In genomic region chr17:7314719-7315569, GRCh38 we compare ENCODE assay signal across 1 cellular context.
TF ChIP-seq lines count a peak whose summit lies in the region.

TSS of gene GPS2 (minus strand) at chr17:7315360. CDS start at chr17:7315052, 308 bp downstream.

TF ChIP-seq in K562, 482 proteins besides CTCF, POLR2A, EP300 and RAD21 (continued from another document and continues in another):
- TF ChIP-seq, protein P1, sequence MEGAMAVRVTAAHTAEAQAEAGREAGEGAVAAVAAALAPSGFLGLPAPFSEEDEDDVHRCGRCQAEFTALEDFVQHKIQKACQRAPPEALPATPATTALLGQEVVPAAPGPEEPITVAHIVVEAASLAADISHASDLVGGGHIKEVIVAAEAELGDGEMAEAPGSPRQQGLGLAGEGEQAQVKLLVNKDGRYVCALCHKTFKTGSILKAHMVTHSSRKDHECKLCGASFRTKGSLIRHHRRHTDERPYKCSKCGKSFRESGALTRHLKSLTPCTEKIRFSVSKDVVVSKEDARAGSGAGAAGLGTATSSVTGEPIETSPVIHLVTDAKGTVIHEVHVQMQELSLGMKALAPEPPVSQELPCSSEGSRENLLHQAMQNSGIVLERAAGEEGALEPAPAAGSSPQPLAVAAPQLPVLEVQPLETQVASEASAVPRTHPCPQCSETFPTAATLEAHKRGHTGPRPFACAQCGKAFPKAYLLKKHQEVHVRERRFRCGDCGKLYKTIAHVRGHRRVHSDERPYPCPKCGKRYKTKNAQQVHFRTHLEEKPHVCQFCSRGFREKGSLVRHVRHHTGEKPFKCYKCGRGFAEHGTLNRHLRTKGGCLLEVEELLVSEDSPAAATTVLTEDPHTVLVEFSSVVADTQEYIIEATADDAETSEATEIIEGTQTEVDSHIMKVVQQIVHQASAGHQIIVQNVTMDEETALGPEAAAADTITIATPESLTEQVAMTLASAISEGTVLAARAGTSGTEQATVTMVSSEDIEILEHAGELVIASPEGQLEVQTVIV (CRISPR knock-in tag; IDR thresholded peaks at IDR 0.05; ENCODE audit: borderline replicate concordance), result no peak
- TF ChIP-seq KAT7 (CRISPR knock-in tag; IDR thresholded peaks at IDR 0.05; ENCODE audit: borderline replicate concordance) (peak; percentile 78; the same call in 1 of the 2 replicates), MAZ (CRISPR knock-in tag; conservative IDR thresholded peaks at IDR 0.05 in 1 of 2, IDR thresholded peaks at IDR 0.05 in 1 of 2) (peak; percentile 46 to 63), KLF6 (CRISPR knock-in tag; IDR thresholded peaks at IDR 0.05; ENCODE audit: borderline replicate concordance) (no peak), ELK1 (CRISPR knock-in tag; IDR thresholded peaks at IDR 0.05) (no peak), SLC30A9 (CRISPR knock-in tag; IDR thresholded peaks at IDR 0.05) (no peak), NRF1 (conservative IDR thresholded peaks at IDR 0.05 in 1 of 2, IDR thresholded peaks at IDR 0.05 in 1 of 2) (no peak), SMARCA4 (IDR thresholded peaks at IDR 0.05) (no peak), ZNF583 (CRISPR knock-in tag; IDR thresholded peaks at IDR 0.05) (no peak), FOXK1 (CRISPR knock-in tag; IDR thresholded peaks at IDR 0.05; ENCODE audit: borderline replicate concordance) (no peak), EGR1 (conservative IDR thresholded peaks at IDR 0.05) (no peak), CREB1 (IDR thresholded peaks at IDR 0.05) (peak; percentile 88), CREB1 (CRISPR knock-in tag; IDR thresholded peaks at IDR 0.05) (peak; percentile 95), SMARCE1 (IDR thresholded peaks at IDR 0.05) (no peak), RBM17 (IDR thresholded peaks at IDR 0.05; ENCODE audit: borderline replicate concordance, low read depth, low read length) (no peak), ZNF436 (CRISPR knock-in tag; IDR thresholded peaks at IDR 0.05) (no peak), SIN3B (IDR thresholded peaks at IDR 0.05; ENCODE audit: low read depth) (peak; percentile 90), LARP7 (IDR thresholded peaks at IDR 0.05) (no peak), ETS2 (tag; IDR thresholded peaks at IDR 0.05; ENCODE audit: borderline replicate concordance, poor library complexity, severe bottlenecking) (no peak), ESRRB (CRISPR knock-in tag; IDR thresholded peaks at IDR 0.05; ENCODE audit: borderline replicate concordance) (no peak), HDAC8 (tag; IDR thresholded peaks at IDR 0.05) (no peak), ZNF121 (CRISPR knock-in tag; conservative IDR thresholded peaks at IDR 0.05) (no peak), ZNF431 (CRISPR knock-in tag; IDR thresholded peaks at IDR 0.05) (no peak), HNRNPL (IDR thresholded peaks at IDR 0.05; ENCODE audit: low read depth, low read length) (no peak; the same call in 1 of the 2 replicates), GABPB2 (CRISPR knock-in tag; conservative IDR thresholded peaks at IDR 0.05) (no peak), ZNF384 (IDR thresholded peaks at IDR 0.05; ENCODE audit: low read depth, low read length) (no peak), SIN3A (IDR thresholded peaks at IDR 0.05; ENCODE audit: borderline replicate concordance in 2 of 2, control insufficient read depth in 1 of 2, low read depth in 2 of 2, low read length in 2 of 2) (peak in 1 of 2 experiments; percentile 91; a peak in 2 of 4 replicates), CC2D1A (IDR thresholded peaks at IDR 0.05) (no peak), XRCC3 (IDR thresholded peaks at IDR 0.05) (no peak), ZNF668 (CRISPR knock-in tag; IDR thresholded peaks at IDR 0.05) (no peak), ELF4 (CRISPR knock-in tag; IDR thresholded peaks at IDR 0.05) (0 out of 2 replicates have a peak, but pooled peaks have one; percentile 38), FOSL1 (tag; conservative IDR thresholded peaks at IDR 0.05) (no peak; the same call in 1 of the 2 replicates), EHMT2 (IDR thresholded peaks at IDR 0.05) (peak; percentile 92)
- TF ChIP-seq, protein P2, sequence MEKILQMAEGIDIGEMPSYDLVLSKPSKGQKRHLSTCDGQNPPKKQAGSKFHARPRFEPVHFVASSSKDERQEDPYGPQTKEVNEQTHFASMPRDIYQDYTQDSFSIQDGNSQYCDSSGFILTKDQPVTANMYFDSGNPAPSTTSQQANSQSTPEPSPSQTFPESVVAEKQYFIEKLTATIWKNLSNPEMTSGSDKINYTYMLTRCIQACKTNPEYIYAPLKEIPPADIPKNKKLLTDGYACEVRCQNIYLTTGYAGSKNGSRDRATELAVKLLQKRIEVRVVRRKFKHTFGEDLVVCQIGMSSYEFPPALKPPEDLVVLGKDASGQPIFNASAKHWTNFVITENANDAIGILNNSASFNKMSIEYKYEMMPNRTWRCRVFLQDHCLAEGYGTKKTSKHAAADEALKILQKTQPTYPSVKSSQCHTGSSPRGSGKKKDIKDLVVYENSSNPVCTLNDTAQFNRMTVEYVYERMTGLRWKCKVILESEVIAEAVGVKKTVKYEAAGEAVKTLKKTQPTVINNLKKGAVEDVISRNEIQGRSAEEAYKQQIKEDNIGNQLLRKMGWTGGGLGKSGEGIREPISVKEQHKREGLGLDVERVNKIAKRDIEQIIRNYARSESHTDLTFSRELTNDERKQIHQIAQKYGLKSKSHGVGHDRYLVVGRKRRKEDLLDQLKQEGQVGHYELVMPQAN (IDR thresholded peaks at IDR 0.05; ENCODE audit: borderline replicate concordance), result peak; percentile 83
- TF ChIP-seq, protein P3, sequence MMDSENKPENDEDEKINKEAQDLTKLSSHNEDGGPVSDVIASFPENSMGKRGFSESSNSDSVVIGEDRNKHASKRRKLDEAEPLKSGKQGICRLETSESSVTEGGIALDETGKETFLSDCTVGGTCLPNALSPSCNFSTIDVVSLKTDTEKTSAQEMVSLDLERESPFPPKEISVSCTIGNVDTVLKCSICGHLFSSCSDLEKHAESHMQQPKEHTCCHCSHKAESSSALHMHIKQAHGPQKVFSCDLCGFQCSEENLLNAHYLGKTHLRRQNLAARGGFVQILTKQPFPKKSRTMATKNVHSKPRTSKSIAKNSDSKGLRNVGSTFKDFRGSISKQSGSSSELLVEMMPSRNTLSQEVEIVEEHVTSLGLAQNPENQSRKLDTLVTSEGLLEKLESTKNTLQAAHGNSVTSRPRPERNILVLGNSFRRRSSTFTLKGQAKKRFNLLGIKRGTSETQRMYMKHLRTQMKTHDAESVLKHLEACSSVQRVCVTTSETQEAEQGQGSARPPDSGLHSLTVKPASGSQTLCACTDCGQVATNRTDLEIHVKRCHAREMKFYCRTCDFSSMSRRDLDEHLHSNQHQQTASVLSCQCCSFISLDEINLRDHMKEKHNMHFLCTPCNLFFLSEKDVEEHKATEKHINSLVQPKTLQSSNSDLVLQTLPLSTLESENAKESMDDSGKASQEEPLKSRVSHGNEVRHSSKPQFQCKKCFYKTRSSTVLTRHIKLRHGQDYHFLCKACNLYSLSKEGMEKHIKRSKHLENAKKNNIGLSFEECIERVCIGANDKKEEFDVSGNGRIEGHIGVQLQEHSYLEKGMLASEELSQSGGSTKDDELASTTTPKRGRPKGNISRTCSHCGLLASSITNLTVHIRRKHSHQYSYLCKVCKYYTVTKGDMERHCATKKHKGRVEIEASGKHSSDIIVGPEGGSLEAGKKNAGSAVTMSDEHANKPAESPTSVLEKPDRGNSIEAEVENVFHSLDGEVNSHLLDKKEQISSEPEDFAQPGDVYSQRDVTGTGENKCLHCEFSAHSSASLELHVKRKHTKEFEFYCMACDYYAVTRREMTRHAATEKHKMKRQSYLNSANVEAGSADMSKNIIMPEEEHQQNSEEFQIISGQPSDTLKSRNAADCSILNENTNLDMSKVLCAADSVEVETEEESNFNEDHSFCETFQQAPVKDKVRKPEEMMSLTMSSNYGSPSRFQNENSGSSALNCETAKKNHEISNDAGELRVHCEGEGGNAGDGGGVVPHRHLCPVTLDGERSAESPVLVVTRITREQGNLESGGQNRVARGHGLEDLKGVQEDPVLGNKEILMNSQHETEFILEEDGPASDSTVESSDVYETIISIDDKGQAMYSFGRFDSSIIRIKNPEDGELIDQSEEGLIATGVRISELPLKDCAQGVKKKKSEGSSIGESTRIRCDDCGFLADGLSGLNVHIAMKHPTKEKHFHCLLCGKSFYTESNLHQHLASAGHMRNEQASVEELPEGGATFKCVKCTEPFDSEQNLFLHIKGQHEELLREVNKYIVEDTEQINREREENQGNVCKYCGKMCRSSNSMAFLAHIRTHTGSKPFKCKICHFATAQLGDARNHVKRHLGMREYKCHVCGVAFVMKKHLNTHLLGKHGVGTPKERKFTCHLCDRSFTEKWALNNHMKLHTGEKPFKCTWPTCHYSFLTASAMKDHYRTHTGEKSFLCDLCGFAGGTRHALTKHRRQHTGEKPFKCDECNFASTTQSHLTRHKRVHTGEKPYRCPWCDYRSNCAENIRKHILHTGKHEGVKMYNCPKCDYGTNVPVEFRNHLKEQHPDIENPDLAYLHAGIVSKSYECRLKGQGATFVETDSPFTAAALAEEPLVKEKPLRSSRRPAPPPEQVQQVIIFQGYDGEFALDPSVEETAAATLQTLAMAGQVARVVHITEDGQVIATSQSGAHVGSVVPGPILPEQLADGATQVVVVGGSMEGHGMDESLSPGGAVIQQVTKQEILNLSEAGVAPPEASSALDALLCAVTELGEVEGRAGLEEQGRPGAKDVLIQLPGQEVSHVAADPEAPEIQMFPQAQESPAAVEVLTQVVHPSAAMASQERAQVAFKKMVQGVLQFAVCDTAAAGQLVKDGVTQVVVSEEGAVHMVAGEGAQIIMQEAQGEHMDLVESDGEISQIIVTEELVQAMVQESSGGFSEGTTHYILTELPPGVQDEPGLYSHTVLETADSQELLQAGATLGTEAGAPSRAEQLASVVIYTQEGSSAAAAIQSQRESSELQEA (IDR thresholded peaks at IDR 0.05; ENCODE audit: low read depth), result peak; percentile 92
- TF ChIP-seq, protein P4, sequence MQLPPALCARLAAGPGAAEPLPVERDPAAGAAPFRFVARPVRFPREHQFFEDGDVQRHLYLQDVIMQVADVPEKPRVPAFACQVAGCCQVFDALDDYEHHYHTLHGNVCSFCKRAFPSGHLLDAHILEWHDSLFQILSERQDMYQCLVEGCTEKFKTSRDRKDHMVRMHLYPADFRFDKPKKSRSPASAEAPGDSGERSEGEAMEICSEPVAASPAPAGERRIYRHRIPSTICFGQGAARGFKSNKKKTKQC (CRISPR knock-in tag; IDR thresholded peaks at IDR 0.05), result 0 out of 2 replicates have a peak, but pooled peaks have one; percentile 32
- TF ChIP-seq, protein P5, sequence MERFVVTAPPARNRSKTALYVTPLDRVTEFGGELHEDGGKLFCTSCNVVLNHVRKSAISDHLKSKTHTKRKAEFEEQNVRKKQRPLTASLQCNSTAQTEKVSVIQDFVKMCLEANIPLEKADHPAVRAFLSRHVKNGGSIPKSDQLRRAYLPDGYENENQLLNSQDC (CRISPR knock-in tag; IDR thresholded peaks at IDR 0.05), result 0 out of 2 replicates have a peak, but pooled peaks have one; percentile 46
- TF ChIP-seq, protein P6, sequence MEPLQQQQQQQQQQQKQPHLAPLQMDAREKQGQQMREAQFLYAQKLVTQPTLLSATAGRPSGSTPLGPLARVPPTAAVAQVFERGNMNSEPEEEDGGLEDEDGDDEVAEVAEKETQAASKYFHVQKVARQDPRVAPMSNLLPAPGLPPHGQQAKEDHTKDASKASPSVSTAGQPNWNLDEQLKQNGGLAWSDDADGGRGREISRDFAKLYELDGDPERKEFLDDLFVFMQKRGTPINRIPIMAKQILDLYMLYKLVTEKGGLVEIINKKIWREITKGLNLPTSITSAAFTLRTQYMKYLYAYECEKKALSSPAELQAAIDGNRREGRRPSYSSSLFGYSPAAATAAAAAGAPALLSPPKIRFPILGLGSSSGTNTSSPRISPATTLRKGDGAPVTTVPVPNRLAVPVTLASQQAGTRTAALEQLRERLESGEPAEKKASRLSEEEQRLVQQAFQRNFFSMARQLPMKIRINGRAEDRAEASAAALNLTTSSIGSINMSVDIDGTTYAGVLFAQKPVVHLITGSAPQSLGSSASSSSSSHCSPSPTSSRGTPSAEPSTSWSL (CRISPR knock-in tag; IDR thresholded peaks at IDR 0.05; ENCODE audit: borderline replicate concordance), result no peak
- TF ChIP-seq, protein P7, sequence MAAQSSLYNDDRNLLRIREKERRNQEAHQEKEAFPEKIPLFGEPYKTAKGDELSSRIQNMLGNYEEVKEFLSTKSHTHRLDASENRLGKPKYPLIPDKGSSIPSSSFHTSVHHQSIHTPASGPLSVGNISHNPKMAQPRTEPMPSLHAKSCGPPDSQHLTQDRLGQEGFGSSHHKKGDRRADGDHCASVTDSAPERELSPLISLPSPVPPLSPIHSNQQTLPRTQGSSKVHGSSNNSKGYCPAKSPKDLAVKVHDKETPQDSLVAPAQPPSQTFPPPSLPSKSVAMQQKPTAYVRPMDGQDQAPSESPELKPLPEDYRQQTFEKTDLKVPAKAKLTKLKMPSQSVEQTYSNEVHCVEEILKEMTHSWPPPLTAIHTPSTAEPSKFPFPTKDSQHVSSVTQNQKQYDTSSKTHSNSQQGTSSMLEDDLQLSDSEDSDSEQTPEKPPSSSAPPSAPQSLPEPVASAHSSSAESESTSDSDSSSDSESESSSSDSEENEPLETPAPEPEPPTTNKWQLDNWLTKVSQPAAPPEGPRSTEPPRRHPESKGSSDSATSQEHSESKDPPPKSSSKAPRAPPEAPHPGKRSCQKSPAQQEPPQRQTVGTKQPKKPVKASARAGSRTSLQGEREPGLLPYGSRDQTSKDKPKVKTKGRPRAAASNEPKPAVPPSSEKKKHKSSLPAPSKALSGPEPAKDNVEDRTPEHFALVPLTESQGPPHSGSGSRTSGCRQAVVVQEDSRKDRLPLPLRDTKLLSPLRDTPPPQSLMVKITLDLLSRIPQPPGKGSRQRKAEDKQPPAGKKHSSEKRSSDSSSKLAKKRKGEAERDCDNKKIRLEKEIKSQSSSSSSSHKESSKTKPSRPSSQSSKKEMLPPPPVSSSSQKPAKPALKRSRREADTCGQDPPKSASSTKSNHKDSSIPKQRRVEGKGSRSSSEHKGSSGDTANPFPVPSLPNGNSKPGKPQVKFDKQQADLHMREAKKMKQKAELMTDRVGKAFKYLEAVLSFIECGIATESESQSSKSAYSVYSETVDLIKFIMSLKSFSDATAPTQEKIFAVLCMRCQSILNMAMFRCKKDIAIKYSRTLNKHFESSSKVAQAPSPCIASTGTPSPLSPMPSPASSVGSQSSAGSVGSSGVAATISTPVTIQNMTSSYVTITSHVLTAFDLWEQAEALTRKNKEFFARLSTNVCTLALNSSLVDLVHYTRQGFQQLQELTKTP (IDR thresholded peaks at IDR 0.05; ENCODE audit: low read depth in 1 of 2, partially characterized antibody in 2 of 2), result peak in 1 of 2 experiments; percentile 21
- TF ChIP-seq, protein P8, sequence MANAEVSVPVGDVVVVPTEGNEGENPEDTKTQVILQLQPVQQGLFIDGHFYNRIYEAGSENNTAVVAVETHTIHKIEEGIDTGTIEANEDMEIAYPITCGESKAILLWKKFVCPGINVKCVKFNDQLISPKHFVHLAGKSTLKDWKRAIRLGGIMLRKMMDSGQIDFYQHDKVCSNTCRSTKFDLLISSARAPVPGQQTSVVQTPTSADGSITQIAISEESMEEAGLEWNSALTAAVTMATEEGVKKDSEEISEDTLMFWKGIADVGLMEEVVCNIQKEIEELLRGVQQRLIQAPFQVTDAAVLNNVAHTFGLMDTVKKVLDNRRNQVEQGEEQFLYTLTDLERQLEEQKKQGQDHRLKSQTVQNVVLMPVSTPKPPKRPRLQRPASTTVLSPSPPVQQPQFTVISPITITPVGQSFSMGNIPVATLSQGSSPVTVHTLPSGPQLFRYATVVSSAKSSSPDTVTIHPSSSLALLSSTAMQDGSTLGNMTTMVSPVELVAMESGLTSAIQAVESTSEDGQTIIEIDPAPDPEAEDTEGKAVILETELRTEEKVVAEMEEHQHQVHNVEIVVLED (CRISPR knock-in tag; IDR thresholded peaks at IDR 0.05), result peak; percentile 65
